In the genomic region with DNA sequence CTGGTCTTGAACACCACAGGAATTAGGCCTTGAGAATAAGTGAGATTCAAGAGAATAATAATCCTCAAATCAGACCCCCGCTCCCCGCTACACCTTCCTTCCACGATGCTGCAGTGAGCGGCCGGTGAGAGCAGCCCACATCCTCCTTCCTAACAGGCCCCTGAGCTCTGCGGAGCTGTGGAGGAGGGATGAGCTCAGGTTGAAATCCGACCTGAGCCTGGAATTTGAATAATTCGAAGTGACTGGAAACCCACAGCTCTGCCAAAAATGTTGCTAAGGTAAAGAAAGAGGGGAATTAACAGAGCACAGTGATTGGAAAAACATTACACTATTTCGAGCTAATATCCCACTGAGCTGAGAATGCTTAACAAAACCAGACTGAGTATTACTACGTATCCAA, we compare ENCODE assay signal across 1 cellular context.
TF ChIP-seq lines count a peak whose summit lies in the region.

No MANE protein-coding gene starts in this region.

TF ChIP-seq in Ishikawa, 13 proteins besides CTCF, POLR2A, EP300 and RAD21:
- TF ChIP-seq TAF1 (IDR thresholded peaks at IDR 0.05; ENCODE audit: low read depth) (no peak), YY1 (IDR thresholded peaks at IDR 0.05; ENCODE audit: low read depth) (no peak), NFIC (IDR thresholded peaks at IDR 0.05) (peak; percentile 91), TEAD4 (IDR thresholded peaks at IDR 0.05) (peak; percentile 99), USF1 (IDR thresholded peaks at IDR 0.05) (no peak), MAX (IDR thresholded peaks at IDR 0.05) (peak; percentile 74), TCF12 (IDR thresholded peaks at IDR 0.05; ENCODE audit: low read depth) (peak; percentile 79), EGR1 (IDR thresholded peaks at IDR 0.05) (no peak), FOXM1 (IDR thresholded peaks at IDR 0.05; ENCODE audit: borderline replicate concordance, low read depth) (peak; percentile 67; the same call in 1 of the 2 replicates), ZBTB7A (IDR thresholded peaks at IDR 0.05; ENCODE audit: low read depth) (no peak; the same call in 1 of the 2 replicates), CREB1 (IDR thresholded peaks at IDR 0.05; ENCODE audit: low read depth) (no peak), CEBPB (IDR thresholded peaks at IDR 0.05) (peak; percentile 37; the same call in 1 of the 2 replicates), REST (IDR thresholded peaks at IDR 0.05; ENCODE audit: low read depth) (no peak)
